In genomic region chr12:49368240-49368600, GRCh38 we compare ENCODE assay signal across 8 cellular contexts. TPM values are rescaled to one million over a fixed set of nuclear protein-coding genes. Genes with fewer than 3 reads are reported as not detected.
DNase-seq lines count a peak whose midpoint lies in the region; ATAC-seq and TF ChIP-seq lines count a peak whose summit lies in the region.
"Had no signal": no experiment of that assay in that cellular context is flagged by ENCODE, and none has a peak within 500 bp of the region (broad histone marks: within the 10 kb centered on the region; RNA-seq: fewer than 3 reads in every experiment).

No MANE protein-coding gene starts in this region.

- H3K9me3 ChIP-seq in H9 (ENCODE audit: control insufficient read depth, low read depth, low read length) (no peaks in the 10 kb centered on the region), T-helper 17 cell (ENCODE audit: control insufficient read depth, low read length, poor library complexity, severe bottlenecking) (no peaks in the 10 kb centered on the region)

- H3K18ac ChIP-seq in H9 (ENCODE audit: insufficient read length, low read depth, low read length), result no peak overlapping the region

- no peak overlapping the region for H3K27ac ChIP-seq in H9 (ENCODE audit: insufficient read length, low read depth, low read length)
- peak overlapping the region in 13 of 21 experiments; percentile 86 to 98 (median 93) for H3K27ac ChIP-seq in skin epidermis

- no peaks in the 10 kb centered on the region; the same call in 1 of the 2 replicates for H3K4me1 ChIP-seq in H9 (ENCODE audit: insufficient read depth, low read length)

- no peak overlapping the region for H3K14ac ChIP-seq in H9 (ENCODE audit: insufficient read depth, low read length)

- no peak overlapping the region for H4K5ac ChIP-seq in H9 (ENCODE audit: insufficient read length, low read depth, low read length)

- no peak overlapping the region for H2AFZ ChIP-seq in H9 (ENCODE audit: low read length)

- peak overlapping the region; percentile 87 to 95 for H3K4me3 Mint-ChIP-seq in H9
- H3K4me3 Mint-ChIP-seq in T-helper 17 cell, result peak overlapping the region; percentile 97

- H3K9me3 Mint-ChIP-seq in H9, result no peaks in the 10 kb centered on the region

- H3K56ac ChIP-seq in H9 (ENCODE audit: insufficient read length, low read depth, low read length), result no peak overlapping the region

- TF ChIP-seq CTCF in H9 (conservative IDR thresholded peaks at IDR 0.05) (no peak), fibroblast of villous mesenchyme (IDR thresholded peaks at IDR 0.05; ENCODE audit: insufficient read depth, low read depth, low read length) (no peak), GM13976 (IDR thresholded peaks at IDR 0.05; ENCODE audit: borderline replicate concordance, control extremely low read depth, extremely low read depth, insufficient read depth, missing control alignments) (no peak)

- no peak overlapping the region for H2BK15ac ChIP-seq in H9 (ENCODE audit: low read depth, low read length)

- H3K23me2 ChIP-seq in H9 (ENCODE audit: insufficient read length, low read depth, low read length, poor library complexity, severe bottlenecking), result peaks cover 4% of the 10 kb centered on the region

- no peak overlapping the region for H4K91ac ChIP-seq in H9 (ENCODE audit: insufficient read length, low read depth, low read length)

- WGBS in H9 (ENCODE audit: extremely low coverage, insufficient read length, low lambda C conversion rate), result no CpG with 5 or more reads among the region's 3 CpGs

- peak overlapping the region; percentile 97 for H3K4me2 ChIP-seq in H9 (ENCODE audit: insufficient read depth, insufficient read length, low read length)

- peaks cover 2% of the 10 kb centered on the region for H3K79me1 ChIP-seq in H9 (ENCODE audit: insufficient read depth, low read depth, low read length, poor library complexity, severe bottlenecking)

- H3K4me3 ChIP-seq in fibroblast of villous mesenchyme (ENCODE audit: low read depth, low read length), result peak overlapping the region; percentile 71
- H3K4me3 ChIP-seq in skin epidermis, result peak overlapping the region; percentile 59 to 93 (median 78)

- no peak overlapping the region for H2BK120ac ChIP-seq in H9 (ENCODE audit: low read depth, low read length, poor library complexity, severe bottlenecking)

- H3K36me3 Mint-ChIP-seq in H9 (ENCODE audit: insufficient read depth in 1 of 3, low read depth in 3 of 3) (peaks cover 0 to 6% (median 5%) of the 10 kb centered on the region in 3 experiments; a peak in 3 of 7 replicates), T-helper 17 cell (ENCODE audit: low read depth) (no peaks in the 10 kb centered on the region)

- DNase-seq in H9, result no peak
- no peak for DNase-seq in T-helper 17 cell
- no peak for DNase-seq in fibroblast of villous mesenchyme (ENCODE audit: low read depth)
- DNase-seq in GM13976 (ENCODE audit: low spot score), result no peak
- DNase-seq in AML-193 (lab: John Stamatoyannopoulos, UW), result no peak
- DNase-seq: stimulated activated CD4-positive, alpha-beta T cell treated with anti-CD3 and anti-CD28 coated beads, Interleukin-2, amount 100 ng/mL, for 48 hours had no signal

- peaks cover 15% of the 10 kb centered on the region for H3K27me3 Mint-ChIP-seq in H9 (ENCODE audit: low read depth)
- H3K27me3 Mint-ChIP-seq in T-helper 17 cell, result no peaks in the 10 kb centered on the region

- peak overlapping the region; percentile 85 for H3K9ac ChIP-seq in H9 (ENCODE audit: extremely low read depth, insufficient read length, low read length)

- H3K79me2 ChIP-seq in H9 (ENCODE audit: insufficient read depth, low read length), result peaks cover 7% of the 10 kb centered on the region; the same call in 1 of the 2 replicates

- no peak overlapping the region for H3K23ac ChIP-seq in H9 (ENCODE audit: insufficient read length, low read depth, low read length)

- H3K4ac ChIP-seq in H9 (ENCODE audit: low read depth, low read length), result no peak overlapping the region

- no peak overlapping the region for H2BK12ac ChIP-seq in H9 (ENCODE audit: insufficient read length, low read depth, low read length)

- H4K8ac ChIP-seq in H9 (replicated peaks; ENCODE audit: insufficient read length, low read depth, low read length), result no peak overlapping the region

- no peak overlapping the region for H2BK20ac ChIP-seq in H9 (ENCODE audit: low read depth, low read length, poor library complexity, severe bottlenecking)

- in situ Hi-C loops in GM13976 (cut with MboI; ENCODE audit: low sequenced_read_pairs, unreplicated experiment), result no loop called here

- 0 out of 2 replicates have a peak, but pooled peaks cover 2% of the 10 kb centered on the region for H3K27me3 ChIP-seq in H9 (ENCODE audit: insufficient read depth, low read length)

- ATAC-seq in T-helper 17 cell (no peak), HG03520 (IDR thresholded peaks at IDR 0.05; ENCODE audit: unreplicated experiment) (no peak)

- H2BK5ac ChIP-seq in H9 (ENCODE audit: insufficient read length, low read length), result no peak overlapping the region

- no peak overlapping the region for H3T11ph ChIP-seq in H9 (ENCODE audit: low read length)

- H3K4me1 Mint-ChIP-seq in H9, result peaks cover 18 to 28% of the 10 kb centered on the region in 2 experiments
- peaks cover 22% of the 10 kb centered on the region for H3K4me1 Mint-ChIP-seq in T-helper 17 cell

- H4K20me1 ChIP-seq in H9 (ENCODE audit: control insufficient read depth, insufficient read depth, insufficient read length), result no peaks in the 10 kb centered on the region

- no peak overlapping the region for H2AK5ac ChIP-seq in H9 (ENCODE audit: insufficient read length, low read length)

- H3K27ac Mint-ChIP-seq in H9 (0 out of 7 replicates have a peak overlapping the region, but pooled peaks of 1 of the 3 experiments have one; percentile 48), T-helper 17 cell (peak overlapping the region; percentile 94)

RNA-seq across cellular contexts. Expression of gene SPATS2, which starts 1.0 kb away (rescaled TPM):
- total RNA-seq in H9 (2021) (16.0 and 17.1 TPM in 2 replicates), T-helper 17 cell (1 to 10 TPM; 5.2 TPM), fibroblast of villous mesenchyme (30.6 and 32.4 TPM in 2 replicates)

RNA-seq across cellular contexts. Expression of gene DNAJC22, which starts 21.5 kb away (rescaled TPM):
- total RNA-seq in H9 (2021), result 2.6 and 3.2 TPM in 2 replicates
- not detected for total RNA-seq in T-helper 17 cell
- 1.7 and 2.6 TPM in 2 replicates for total RNA-seq in fibroblast of villous mesenchyme

RNA-seq across cellular contexts. Expression of gene C1QL4, which starts 31.2 kb away (rescaled TPM):
- 1.2 and 1.9 TPM in 2 replicates for total RNA-seq in H9 (2021)
- total RNA-seq in T-helper 17 cell, result not detected
- total RNA-seq in fibroblast of villous mesenchyme, result under 0.01 TPM in 1 of 2 replicates, not detected in the other

RNA-seq across cellular contexts. Expression of gene TROAP, which starts 45.2 kb away (rescaled TPM):
- total RNA-seq in H9 (2021) (70.5 and 75.3 TPM in 2 replicates), T-helper 17 cell (under 1 TPM in 1 of 2 donors, not detected in 1; 0.55 TPM), fibroblast of villous mesenchyme (11.3 and 14.7 TPM in 2 replicates)
